ENCODE assay signal across 17 cellular contexts in the genomic region with DNA sequence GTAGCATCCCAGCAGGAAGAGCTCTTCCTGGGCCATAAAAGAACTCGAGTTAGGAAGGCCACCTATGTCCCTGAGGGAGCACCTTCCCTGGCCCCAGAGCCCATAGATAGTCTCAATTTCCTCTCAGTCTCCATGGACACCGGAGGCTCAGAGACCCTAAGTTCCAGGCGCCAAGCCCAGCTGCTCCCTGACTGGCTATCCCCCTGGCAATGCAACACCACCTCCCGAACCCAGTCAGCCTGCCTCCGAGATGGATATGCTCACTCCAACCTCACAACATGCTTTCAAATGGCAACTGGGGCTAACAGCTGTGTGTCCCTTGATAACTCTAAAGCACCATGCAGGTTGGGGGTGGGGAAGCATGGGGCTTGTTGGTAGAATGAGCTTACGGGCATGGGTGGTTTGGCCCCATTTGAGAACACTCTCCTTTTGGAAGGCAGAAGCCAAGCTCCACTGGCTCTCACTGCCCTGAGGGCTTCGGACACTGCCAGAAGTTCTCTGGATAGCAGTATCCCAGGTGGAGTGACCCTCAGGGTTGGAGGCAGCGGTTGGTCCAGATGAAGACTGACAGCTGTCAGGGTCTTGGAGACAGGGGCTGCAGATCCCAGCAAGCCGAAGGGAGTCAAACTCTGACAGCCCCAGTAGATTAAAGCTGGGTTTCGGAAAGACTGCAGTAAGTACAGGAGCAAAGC.
DNase-seq lines count a peak whose midpoint lies in the region; ATAC-seq, FAIRE-seq and TF ChIP-seq lines count a peak whose summit lies in the region.
"Had no signal": no experiment of that assay in that cellular context is flagged by ENCODE, and none has a peak within 500 bp of the region (broad histone marks: within the 10 kb centered on the region; RNA-seq: fewer than 3 reads in every experiment).

No MANE protein-coding gene starts in this region.

- in situ Hi-C loops in HepG2 (cut with HindIII; ENCODE audit: extremely low pct_ligation_motif_present, low pct_unique_long_range_greater_than_20kb) (no loop called here), GM23248 (cut with MboI) (loop anchor here (10.0 kb wide), 1 partner anchor 396 kb away; no protein-coding TSS in a partner anchor)

- no peak; the same call in 2 of the 3 replicates for ATAC-seq in HepG2
- no peak for ATAC-seq in right lobe of liver
- ATAC-seq: K562 had no signal

- H2AK5ac ChIP-seq in neuronal stem cell (ENCODE audit: low read depth, low read length), result peak overlapping the region; percentile 36

- H2BK12ac ChIP-seq in neuronal stem cell (ENCODE audit: low read length), result no peak overlapping the region

- H3K9ac ChIP-seq in HepG2 (ENCODE audit: insufficient read depth, low read depth, low read length) (no peak overlapping the region), neuronal stem cell (ENCODE audit: low read depth, low read length, poor library complexity) (no peak overlapping the region), colonic mucosa (ENCODE audit: low read depth in 2 of 2, low read length in 2 of 2) (peak overlapping the region in 1 of 2 donors; percentile 21), GM23248 (no peak overlapping the region)

- POLR2A ChIA-PET in HepG2 (lab: Yijun Ruan, JAX), result interaction anchor here (1.8 kb wide), 1 partner anchor 103 kb away, joined by 4 read pairs; no protein-coding TSS in a partner anchor

- H3K4ac ChIP-seq in neuronal stem cell (ENCODE audit: low read length), result no peak overlapping the region

- H2AFZ ChIP-seq in HepG2 (ENCODE audit: low read length), result no peak overlapping the region
- no peak overlapping the region for H2AFZ ChIP-seq in neuronal stem cell (ENCODE audit: low read length)
- no peak overlapping the region for H2AFZ ChIP-seq in GM23248

- H3K27ac ChIP-seq in HepG2 (ENCODE audit: extremely low read length, insufficient read depth, low read length) (no peak overlapping the region), right lobe of liver (no peak overlapping the region), Peyer's patch (no peak overlapping the region), neuronal stem cell (replicated peaks; ENCODE audit: low read length) (no peak overlapping the region), colonic mucosa (no peak overlapping the region), GM23248 (no peak overlapping the region)

- no peak for TF ChIP-seq CTCF in HepG2 (CRISPR knock-in tag; IDR thresholded peaks at IDR 0.05)
- no peak for TF ChIP-seq CTCF in right lobe of liver (IDR thresholded peaks at IDR 0.05)
- no peak for TF ChIP-seq CTCF in Peyer's patch (IDR thresholded peaks at IDR 0.05)
- TF ChIP-seq CTCF in colonic mucosa (IDR thresholded peaks at IDR 0.05), result no peak

- DNase-seq in HepG2 (ENCODE audit: low spot score) (no peak), right lobe of liver (no peak), Peyer's patch (peak in 2 of 3 donors; percentile 21 to 33), neuronal stem cell (ENCODE audit: low spot score) (no peak), colonic mucosa (no peak), A172 (ENCODE audit: low spot score) (no peak), GM23248 (no peak)
- DNase-seq: BE2C; CD4-positive, alpha-beta T cell; HCEC 1CT; NCI-H1436 treated with DMSO at 0.1 percent for 48 hours; NCI-H524 treated with DMSO at 0.1 percent for 48 hours; OCI-M1; RPMI8226; SIG-M5 had no signal

- TF ChIP-seq RAD21 in HepG2 (CRISPR knock-in tag; IDR thresholded peaks at IDR 0.05), result no peak

- intact Hi-C loops in HepG2 (cut with micrococcal nuclease; ENCODE audit: unreplicated experiment), result loop anchor here (5.0 kb wide), 1 partner anchor 549 kb away; no protein-coding TSS in a partner anchor
- intact Hi-C loops in right lobe of liver (cut with DNase I), result no loop called here
- intact Hi-C loops in colonic mucosa (cut with DNase I), result no loop called here

- no peak for TF ChIP-seq EP300 in HepG2 (IDR thresholded peaks at IDR 0.05; ENCODE audit: low read depth in 2 of 2, low read length in 2 of 2)
- no peak for TF ChIP-seq EP300 in HepG2 (CRISPR knock-in tag; IDR thresholded peaks at IDR 0.05; ENCODE audit: borderline replicate concordance)

- no peaks in the 10 kb centered on the region for H3K79me1 ChIP-seq in neuronal stem cell (ENCODE audit: low read depth, low read length)

- no peak overlapping the region for H4K8ac ChIP-seq in neuronal stem cell (ENCODE audit: low read depth, low read length)

- 0 out of 6 replicates have a peak overlapping the region, but pooled peaks of 1 of the 3 experiments have one; percentile 20 for H3K4me3 ChIP-seq in HepG2 (replicated peaks in 1 of 3; ENCODE audit: insufficient read depth in 1 of 3, low read depth in 2 of 3, low read length in 3 of 3)
- no peak overlapping the region for H3K4me3 ChIP-seq in right lobe of liver
- no peak overlapping the region for H3K4me3 ChIP-seq in Peyer's patch
- no peak overlapping the region for H3K4me3 ChIP-seq in neuronal stem cell (ENCODE audit: low read length in 2 of 2)
- no peak overlapping the region for H3K4me3 ChIP-seq in colonic mucosa
- no peak overlapping the region for H3K4me3 ChIP-seq in GM23248
- H3K4me3 ChIP-seq: K562 had no signal

- FAIRE-seq in HepG2 (lab: Jason Lieb, UNC), result no peak
- FAIRE-seq: G401.6, K562 had no signal

- H3K9me3 ChIP-seq in HepG2 (ENCODE audit: low read length), result no peaks in the 10 kb centered on the region
- no peaks in the 10 kb centered on the region for H3K9me3 ChIP-seq in right lobe of liver
- H3K9me3 ChIP-seq in Peyer's patch, result no peaks in the 10 kb centered on the region
- no peaks in the 10 kb centered on the region for H3K9me3 ChIP-seq in neuronal stem cell (replicated peaks in 1 of 2; ENCODE audit: control insufficient read depth in 2 of 2, insufficient read depth in 1 of 2, low read depth in 1 of 2, low read length in 2 of 2)
- no peaks in the 10 kb centered on the region for H3K9me3 ChIP-seq in colonic mucosa
- no peaks in the 10 kb centered on the region for H3K9me3 ChIP-seq in GM23248 (ENCODE audit: low read depth)
- H3K9me3 ChIP-seq: BE2C had no signal

- H3K9me2 ChIP-seq in GM23248 (ENCODE audit: insufficient read depth), result no peaks in the 10 kb centered on the region

- H2BK120ac ChIP-seq in neuronal stem cell (ENCODE audit: low read depth, low read length), result no peak overlapping the region

- no TSS peak for BruUV-seq in HepG2 (replicated peaks; lab: Mats Ljungman, UMichigan)

- CTCF ChIA-PET in HepG2 (lab: Yijun Ruan, JAX; ENCODE audit: low intra/inter-chr PET ratio, low total read pairs), result no interaction called here

- H4K91ac ChIP-seq in neuronal stem cell (ENCODE audit: low read depth, low read length, poor library complexity), result no peak overlapping the region

- H2BK15ac ChIP-seq in neuronal stem cell (ENCODE audit: low read length), result no peak overlapping the region

- H3K36me3 ChIP-seq in HepG2 (replicated peaks in 1 of 2; ENCODE audit: control insufficient read depth in 1 of 2, insufficient read depth in 2 of 2, low read length in 2 of 2), result no peaks in the 10 kb centered on the region
- no peaks in the 10 kb centered on the region for H3K36me3 ChIP-seq in right lobe of liver
- H3K36me3 ChIP-seq in Peyer's patch, result no peaks in the 10 kb centered on the region
- peaks cover 0 to 3% of the 10 kb centered on the region in 2 donors for H3K36me3 ChIP-seq in neuronal stem cell (replicated peaks in 1 of 2; ENCODE audit: control insufficient read depth in 2 of 2, insufficient read depth in 2 of 2, low read length in 2 of 2)
- H3K36me3 ChIP-seq in colonic mucosa, result no peaks in the 10 kb centered on the region
- H3K36me3 ChIP-seq in GM23248 (ENCODE audit: low read depth), result no peaks in the 10 kb centered on the region
- H3K36me3 ChIP-seq: BE2C had no signal

- no peaks in the 10 kb centered on the region for H3F3A ChIP-seq in GM23248 (ENCODE audit: insufficient read depth)

- no peaks in the 10 kb centered on the region for H4K20me1 ChIP-seq in HepG2 (ENCODE audit: insufficient read depth, low read length)
- H4K20me1 ChIP-seq in GM23248 (ENCODE audit: insufficient read depth), result no peaks in the 10 kb centered on the region

- peak overlapping the region; percentile 36 for H3K18ac ChIP-seq in neuronal stem cell (ENCODE audit: low read length)

- H3K4me1 ChIP-seq in HepG2 (ENCODE audit: insufficient read depth, low read length) (peaks cover 69% of the 10 kb centered on the region), right lobe of liver (peaks cover 0 to 13% (median 4%) of the 10 kb centered on the region in 4 donors), Peyer's patch (peaks cover 0 to 16% (median 0%) of the 10 kb centered on the region in 4 donors), neuronal stem cell (ENCODE audit: control insufficient read depth in 2 of 2, insufficient read depth in 1 of 2, low read depth in 1 of 2, low read length in 2 of 2) (peaks cover 15 to 18% of the 10 kb centered on the region in 2 donors), colonic mucosa (peaks cover 6% of the 10 kb centered on the region), GM23248 (ENCODE audit: insufficient read depth) (no peaks in the 10 kb centered on the region)
- H3K4me1 ChIP-seq: BE2C had no signal

- H3K27me3 ChIP-seq in HepG2 (ENCODE audit: control insufficient read depth in 1 of 2, insufficient read depth in 2 of 2, low read length in 2 of 2) (peaks cover 2 to 44% of the 10 kb centered on the region in 2 experiments; a peak in 4 of 5 replicates), right lobe of liver (no peaks in the 10 kb centered on the region), Peyer's patch (no peaks in the 10 kb centered on the region), neuronal stem cell (ENCODE audit: control insufficient read depth in 3 of 3, insufficient read depth in 3 of 3, low read depth in 1 of 3, low read length in 3 of 3) (peaks cover 0 to 5% (median 0%) of the 10 kb centered on the region in 3 experiments), colonic mucosa (no peaks in the 10 kb centered on the region), GM23248 (replicated peaks; ENCODE audit: insufficient read depth) (peaks cover 50% of the 10 kb centered on the region)
- H3K27me3 ChIP-seq: BE2C had no signal

- no peak overlapping the region for H3K14ac ChIP-seq in neuronal stem cell (ENCODE audit: low read length)

- TF ChIP-seq POLR2A in HepG2 (IDR thresholded peaks at IDR 0.05; ENCODE audit: insufficient read depth in 1 of 2, low read depth in 2 of 2, low read length in 2 of 2) (no peak), right lobe of liver (IDR thresholded peaks at IDR 0.05) (no peak), Peyer's patch (IDR thresholded peaks at IDR 0.05) (no peak)

- no peak overlapping the region for H3K23ac ChIP-seq in neuronal stem cell (ENCODE audit: low read depth, low read length, poor library complexity)

- peak overlapping the region; percentile 43 for H2BK5ac ChIP-seq in neuronal stem cell (ENCODE audit: low read length)

- H3K79me2 ChIP-seq in HepG2 (ENCODE audit: insufficient read depth, low read length) (no peaks in the 10 kb centered on the region), GM23248 (ENCODE audit: insufficient read depth) (no peaks in the 10 kb centered on the region)

- 70% methylated on average over 8 of the region's 10 CpGs for WGBS in HepG2 (ENCODE audit: low lambda C conversion rate)
- WGBS in right lobe of liver (ENCODE audit: insufficient coverage, low coverage, low lambda C conversion rate, missing lambda C conversion rate), result 54% methylated on average over 2 of the region's 10 CpGs
- no CpG with 5 or more reads among the region's 10 CpGs for WGBS in neuronal stem cell (ENCODE audit: extremely low coverage in 2 of 2, insufficient read length in 2 of 2, insufficient replicate concordance in 1 of 2), 2 donors
- 21 to 22% methylated on average over 10 of the region's 10 CpGs for WGBS in GM23248 (ENCODE audit: low coverage in 1 of 2, low lambda C conversion rate in 2 of 2, missing lambda C conversion rate in 2 of 2), 2 experiments

- H3K4me2 ChIP-seq in HepG2 (ENCODE audit: low read depth, low read length), result peak overlapping the region; percentile 28; the same call in 1 of the 2 replicates
- H3K4me2 ChIP-seq in neuronal stem cell (ENCODE audit: insufficient read depth, low read length, poor library complexity, severe bottlenecking), result no peak overlapping the region
- H3K4me2 ChIP-seq in GM23248 (ENCODE audit: unreplicated experiment), result no peak overlapping the region

Comparison
In these comparisons a context has a peak if more than half of its experiments do, and no peak if none do; other contexts are left out.
1. DNase-seq: peak in Peyer's patch (2 of 3); none in HepG2 (single experiment), right lobe of liver (0 of 3), neuronal stem cell (single experiment), colonic mucosa (single experiment), A172 (single experiment) and GM23248 (single experiment).